Comparison of ENCODE assay signal across 16 cellular contexts in the genomic region with DNA sequence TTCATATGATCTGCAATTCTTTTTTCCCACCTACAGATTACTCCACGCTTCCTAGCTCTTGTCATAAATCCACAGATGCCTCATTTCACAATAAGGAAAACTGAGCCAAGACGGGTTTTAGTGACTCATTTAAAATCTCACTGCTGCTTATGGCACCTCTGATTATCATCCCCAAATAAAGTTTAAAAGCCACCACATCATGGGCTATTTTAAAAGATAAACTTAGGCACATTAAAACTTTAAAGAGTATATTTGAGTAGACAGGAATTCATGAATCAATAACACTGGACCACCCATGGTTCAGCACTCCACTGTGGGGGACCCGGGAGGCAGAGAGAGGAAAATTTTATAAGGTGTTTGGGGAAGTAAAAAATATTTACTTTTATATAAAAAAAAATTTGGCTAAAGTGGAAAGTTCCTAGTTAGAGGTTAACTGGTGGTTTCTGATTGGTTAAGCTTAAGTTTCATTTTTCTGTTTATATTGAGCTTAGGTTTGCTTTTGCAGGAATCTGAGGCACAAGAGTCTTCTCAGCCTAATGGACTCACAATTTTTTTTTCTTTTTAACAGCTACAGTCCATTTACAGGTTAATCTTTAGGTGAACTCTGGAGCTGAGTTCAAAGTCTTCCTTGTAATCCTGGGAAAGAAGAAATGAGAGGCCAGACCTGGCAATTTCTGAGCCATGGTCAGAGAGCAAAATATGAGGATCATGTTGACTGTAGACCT. TPM values are rescaled to one million over a fixed set of nuclear protein-coding genes. Genes with fewer than 3 reads are reported as not detected.
A peak's percentile ranks its signal among the peaks of the same experiment; 100 is the strongest.
DNase-seq lines count a peak whose midpoint lies in the region; ATAC-seq, FAIRE-seq and TF ChIP-seq lines count a peak whose summit lies in the region.
"Had no signal": no experiment of that assay in that cellular context is flagged by ENCODE, and none has a peak within 500 bp of the region (broad histone marks: within the 10 kb centered on the region; RNA-seq: fewer than 3 reads in every experiment).

No MANE protein-coding gene starts in this region.

- H3K27me3 ChIP-seq in body of pancreas: no peaks in the 10 kb centered on the region
- H3K27me3 ChIP-seq in CD8-positive, alpha-beta T cell (ENCODE audit: insufficient read depth, low read length): no peaks in the 10 kb centered on the region
- H3K27me3 ChIP-seq: adrenal gland had no signal

- H3K4me1 ChIP-seq in HEK293 (ENCODE audit: control insufficient read depth, insufficient read depth, low read length): peaks cover 31% of the 10 kb centered on the region
- peaks cover 29% of the 10 kb centered on the region for H3K4me1 ChIP-seq in body of pancreas
- peaks cover 2 to 16% of the 10 kb centered on the region in 2 donors for H3K4me1 ChIP-seq in kidney (ENCODE audit: control insufficient read depth in 1 of 2, insufficient read depth in 1 of 2, low read depth in 1 of 2, low read length in 2 of 2)
- no peaks in the 10 kb centered on the region for H3K4me1 ChIP-seq in CD8-positive, alpha-beta T cell (ENCODE audit: insufficient read depth, low read length)
- H3K4me1 ChIP-seq: left ventricle myocardium inferior, spleen had no signal

- peak in 2 of 4 donors; percentile 10 to 35 for DNase-seq in body of pancreas
- DNase-seq in kidney: no peak
- DNase-seq in stromal cell of bone marrow (ENCODE audit: low read depth): peak; percentile 68
- no peak for DNase-seq in activated effector memory CD4-positive, alpha-beta T cell treated with anti-CD3 and anti-CD28 coated beads, Interleukin-2, amount 50 U/mL, for 16 hours
- DNase-seq in CD8-positive, alpha-beta T cell: no peak
- DNase-seq in DMS79 treated with DMSO at 0.1 percent for 48 hours (lab: John Stamatoyannopoulos, UW): no peak
- no peak for DNase-seq in NOMO-1 (lab: John Stamatoyannopoulos, UW; ENCODE audit: unreplicated experiment in 2 of 2)
- DNase-seq: left ventricle myocardium inferior, NCI-H446, spleen, trophoblast cell had no signal

- H3K27ac Mint-ChIP-seq in CD8-positive, alpha-beta T cell: no peak overlapping the region
- H3K27ac Mint-ChIP-seq: nephron progenitor cell had no signal

- intact Hi-C loops in body of pancreas (cut with DNase I) (no loop called here), kidney (cut with DNase I) (no loop called here)
- intact Hi-C loops in CD8-positive, alpha-beta T cell (cut with DNase I, micrococcal nuclease): no loop called here

- H3K27me3 Mint-ChIP-seq in CD8-positive, alpha-beta T cell (ENCODE audit: low read depth): peaks cover 7% of the 10 kb centered on the region

- peak; percentile 78 for ATAC-seq in body of pancreas
- no peak for ATAC-seq in CD8-positive, alpha-beta T cell
- ATAC-seq: Right ventricle myocardium inferior had no signal

- H3K9me3 ChIP-seq in HEK293 (ENCODE audit: control insufficient read depth, insufficient read depth, low read depth, low read length): no peaks in the 10 kb centered on the region
- no peaks in the 10 kb centered on the region for H3K9me3 ChIP-seq in body of pancreas
- H3K9me3 ChIP-seq in kidney (ENCODE audit: control insufficient read depth in 1 of 2, low read length in 2 of 2): no peaks in the 10 kb centered on the region
- H3K9me3 ChIP-seq in CD8-positive, alpha-beta T cell (ENCODE audit: low read length): no peaks in the 10 kb centered on the region
- H3K9me3 ChIP-seq: adrenal gland, spleen had no signal

- TF ChIP-seq CTCF in HEK293 (tag by site-specific recombination; IDR thresholded peaks at IDR 0.05) (no peak), body of pancreas (IDR thresholded peaks at IDR 0.05) (no peak), kidney (IDR thresholded peaks at IDR 0.05; ENCODE audit: borderline replicate concordance, extremely low read depth, insufficient read depth) (no peak)
- no peak for TF ChIP-seq CTCF in CD8-positive, alpha-beta T cell (IDR thresholded peaks at IDR 0.05)

- no peak overlapping the region for H3K9ac ChIP-seq in kidney (ENCODE audit: low read length in 2 of 2)

- H3K4me3 Mint-ChIP-seq in CD8-positive, alpha-beta T cell: no peak overlapping the region
- H3K4me3 Mint-ChIP-seq: nephron progenitor cell had no signal

- H3K36me3 Mint-ChIP-seq in CD8-positive, alpha-beta T cell: no peaks in the 10 kb centered on the region

- no peak for TF ChIP-seq POLR2A in body of pancreas (IDR thresholded peaks at IDR 0.05)

- H3K9me3 Mint-ChIP-seq in CD8-positive, alpha-beta T cell: no peaks in the 10 kb centered on the region

- WGBS in body of pancreas, 2 donors: 11 to 13% methylated on average over 3 of the region's 3 CpGs

- H3K4me1 Mint-ChIP-seq in CD8-positive, alpha-beta T cell (ENCODE audit: low read depth): no peaks in the 10 kb centered on the region

- peak; percentile 53 for FAIRE-seq in kidney (lab: Jason Lieb, UNC)
- FAIRE-seq: GM12891 had no signal

- H3K27ac ChIP-seq in HEK293 (ENCODE audit: extremely low read depth, low read depth, low read length): peak overlapping the region; percentile 64
- H3K27ac ChIP-seq in body of pancreas: peak overlapping the region; percentile 4 to 77 (median 64)
- H3K27ac ChIP-seq in kidney (ENCODE audit: low read depth in 2 of 2, low read length in 2 of 2): peak overlapping the region in 1 of 2 donors; percentile 2
- H3K27ac ChIP-seq in CD8-positive, alpha-beta T cell (ENCODE audit: low read depth, low read length): no peak overlapping the region
- H3K27ac ChIP-seq: adrenal gland, left ventricle myocardium inferior, spleen had no signal

- H3K4me3 ChIP-seq in HEK293 (ENCODE audit: low read depth, low read length): no peak overlapping the region
- no peak overlapping the region for H3K4me3 ChIP-seq in body of pancreas
- peak overlapping the region in 1 of 2 donors; percentile 0 for H3K4me3 ChIP-seq in kidney (ENCODE audit: low read length in 2 of 2)
- no peak overlapping the region for H3K4me3 ChIP-seq in CD8-positive, alpha-beta T cell (ENCODE audit: low read depth, low read length)
- H3K4me3 ChIP-seq: adrenal gland, left ventricle myocardium inferior, spleen had no signal

- CTCF ChIA-PET in HEK293 (lab: Yijun Ruan, JAX): interaction anchor here (1.3 to 7.4 kb wide), 5 partner anchors 11 to 361 kb away, joined by 5 to 53 read pairs (median 9); no protein-coding TSS in a partner anchor
- CTCF ChIA-PET in CD8-positive, alpha-beta T cell (lab: Charles Lee): no interaction called here

- POLR2A ChIA-PET in HEK293 (lab: Yijun Ruan, JAX): interaction anchor here (1.3 to 1.5 kb wide), 2 partner anchors 11 to 49 kb away, joined by 3 to 6 read pairs; no protein-coding TSS in a partner anchor
- POLR2A ChIA-PET in CD8-positive, alpha-beta T cell (lab: Charles Lee): no interaction called here

- no peaks in the 10 kb centered on the region for H3K36me3 ChIP-seq in HEK293 (ENCODE audit: control insufficient read depth in 2 of 2, insufficient read depth in 1 of 2, low read length in 2 of 2)
- no peaks in the 10 kb centered on the region for H3K36me3 ChIP-seq in body of pancreas (replicated peaks in 1 of 2; ENCODE audit: insufficient read depth in 1 of 2, low read depth in 2 of 2)
- no peaks in the 10 kb centered on the region for H3K36me3 ChIP-seq in kidney (ENCODE audit: control insufficient read depth in 1 of 2, insufficient read depth in 2 of 2, low read length in 2 of 2)
- no peaks in the 10 kb centered on the region for H3K36me3 ChIP-seq in CD8-positive, alpha-beta T cell (ENCODE audit: insufficient read depth, low read length)
- H3K36me3 ChIP-seq: adrenal gland, left ventricle myocardium inferior, spleen had no signal

TF ChIP-seq in HEK293, 187 proteins besides CTCF, POLR2A, EP300 and RAD21 (continues in another document):
- peak; percentile 81 for TF ChIP-seq FEZF1 (tag by site-specific recombination; IDR thresholded peaks at IDR 0.05)
- TF ChIP-seq ZNF449 (tag by site-specific recombination; IDR thresholded peaks at IDR 0.05): peak; percentile 22; the same call in 1 of the 2 replicates
- TF ChIP-seq, protein P1, sequence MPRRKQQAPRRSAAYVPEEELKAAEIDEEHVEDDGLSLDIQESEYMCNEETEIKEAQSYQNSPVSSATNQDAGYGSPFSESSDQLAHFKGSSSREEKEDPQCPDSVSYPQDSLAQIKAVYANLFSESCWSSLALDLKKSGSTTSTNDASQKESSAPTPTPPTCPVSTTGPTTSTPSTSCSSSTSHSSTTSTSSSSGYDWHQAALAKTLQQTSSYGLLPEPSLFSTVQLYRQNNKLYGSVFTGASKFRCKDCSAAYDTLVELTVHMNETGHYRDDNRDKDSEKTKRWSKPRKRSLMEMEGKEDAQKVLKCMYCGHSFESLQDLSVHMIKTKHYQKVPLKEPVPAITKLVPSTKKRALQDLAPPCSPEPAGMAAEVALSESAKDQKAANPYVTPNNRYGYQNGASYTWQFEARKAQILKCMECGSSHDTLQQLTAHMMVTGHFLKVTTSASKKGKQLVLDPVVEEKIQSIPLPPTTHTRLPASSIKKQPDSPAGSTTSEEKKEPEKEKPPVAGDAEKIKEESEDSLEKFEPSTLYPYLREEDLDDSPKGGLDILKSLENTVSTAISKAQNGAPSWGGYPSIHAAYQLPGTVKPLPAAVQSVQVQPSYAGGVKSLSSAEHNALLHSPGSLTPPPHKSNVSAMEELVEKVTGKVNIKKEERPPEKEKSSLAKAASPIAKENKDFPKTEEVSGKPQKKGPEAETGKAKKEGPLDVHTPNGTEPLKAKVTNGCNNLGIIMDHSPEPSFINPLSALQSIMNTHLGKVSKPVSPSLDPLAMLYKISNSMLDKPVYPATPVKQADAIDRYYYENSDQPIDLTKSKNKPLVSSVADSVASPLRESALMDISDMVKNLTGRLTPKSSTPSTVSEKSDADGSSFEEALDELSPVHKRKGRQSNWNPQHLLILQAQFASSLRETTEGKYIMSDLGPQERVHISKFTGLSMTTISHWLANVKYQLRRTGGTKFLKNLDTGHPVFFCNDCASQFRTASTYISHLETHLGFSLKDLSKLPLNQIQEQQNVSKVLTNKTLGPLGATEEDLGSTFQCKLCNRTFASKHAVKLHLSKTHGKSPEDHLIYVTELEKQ (tag by site-specific recombination; IDR thresholded peaks at IDR 0.05; ENCODE audit: borderline replicate concordance): peak; percentile 27; the same call in 1 of the 2 replicates
- peak; percentile 11; the same call in 1 of the 2 replicates for TF ChIP-seq SCRT2 (tag by site-specific recombination; IDR thresholded peaks at IDR 0.05)
- no peak for TF ChIP-seq ZNF223 (tag by site-specific recombination; IDR thresholded peaks at IDR 0.05)

RNA-seq across cellular contexts. Expression of gene DNAH14, which starts 55.7 kb away (rescaled TPM):
- total RNA-seq in body of pancreas: 10 to 100 TPM; 16.9 to 33.3 TPM
- 25.1 TPM for total RNA-seq in kidney
- polyA plus RNA-seq in kidney (ENCODE audit: insufficient read depth, low read depth, low replicate concordance): 6.6 TPM
- total RNA-seq in CD8-positive, alpha-beta T cell: not detected

Comparison
In these comparisons a context has a peak if more than half of its experiments do, and no peak if none do; other contexts are left out.
1. RNA of gene DNAH14, which starts 55.7 kb away (total RNA-seq): 16.9 to 33.3 TPM in body of pancreas and 25.1 TPM in kidney (single experiment); not detected in CD8-positive, alpha-beta T cell; every median in the first group is over 10 times any median in the second.